Comparison of ENCODE assay signal across 34 cellular contexts in genomic region chr2:83994767-83995166, GRCh38.
DNase-seq lines count a peak whose midpoint lies in the region; ATAC-seq, FAIRE-seq and TF ChIP-seq lines count a peak whose summit lies in the region.
"Had no signal": no experiment of that assay in that cellular context is flagged by ENCODE, and none has a peak within 500 bp of the region (broad histone marks: within the 10 kb centered on the region; RNA-seq: fewer than 3 reads in every experiment).

No MANE protein-coding gene starts in this region.

- TF ChIP-seq CTCF in K562 (IDR thresholded peaks at IDR 0.05 in 2 of 3, conservative IDR thresholded peaks at IDR 0.05 in 1 of 3; ENCODE audit: insufficient read depth in 2 of 3, low read depth in 1 of 3, low read length in 3 of 3) (no peak), glutamatergic neuron (IDR thresholded peaks at IDR 0.05; ENCODE audit: partially characterized antibody, unreplicated experiment) (no peak), neural cell (IDR thresholded peaks at IDR 0.05; ENCODE audit: poor library complexity, severe bottlenecking) (no peak)

- H3K9me1 ChIP-seq in K562 (ENCODE audit: control insufficient read depth, insufficient read depth, low read length), result no peaks in the 10 kb centered on the region

- no peaks in the 10 kb centered on the region for H3K27me3 Mint-ChIP-seq in glutamatergic neuron (ENCODE audit: unreplicated experiment)
- H3K27me3 Mint-ChIP-seq: B cell had no signal

- H3K27me3 ChIP-seq in K562 (ENCODE audit: control insufficient read depth in 2 of 2, insufficient read depth in 2 of 2, low read length in 2 of 2) (no peaks in the 10 kb centered on the region), neural cell (ENCODE audit: insufficient read depth, low read depth, low read length) (no peaks in the 10 kb centered on the region)
- H3K27me3 ChIP-seq: BE2C; BLaER1; BLaER1 treated with 17β-estradiol and CSF1 and Interleukin-3, amounts not matched to agents 10 nM and 100 nM had no signal

- ATAC-seq in K562 (no peak; the same call in 2 of the 3 replicates), GM21786 (IDR thresholded peaks at IDR 0.05; ENCODE audit: unreplicated experiment) (no peak), GM18868 (IDR thresholded peaks at IDR 0.05; ENCODE audit: unreplicated experiment) (no peak)
- ATAC-seq: A549; CD8-positive, alpha-beta T cell had no signal

- TF ChIP-seq EP300 in K562 (IDR thresholded peaks at IDR 0.05; ENCODE audit: low read length) (no peak), neural cell (conservative IDR thresholded peaks at IDR 0.05; ENCODE audit: poor library complexity, severe bottlenecking) (peak; percentile 91)

- no TSS peak for BruUV-seq in K562 (replicated peaks; lab: Mats Ljungman, UMichigan)

- H3K4me2 ChIP-seq in K562 (ENCODE audit: insufficient read depth, low read length), result no peak overlapping the region
- no peak overlapping the region for H3K4me2 ChIP-seq in neural cell (ENCODE audit: low read length)
- H3K4me2 ChIP-seq: A549; BLaER1; BLaER1 treated with 17β-estradiol and CSF1 and Interleukin-3, amounts not matched to agents 10 nM and 100 nM had no signal

- TF ChIP-seq RAD21 in K562 (CRISPR knock-in tag; conservative IDR thresholded peaks at IDR 0.05 in 1 of 2, IDR thresholded peaks at IDR 0.05 in 1 of 2) (no peak), neural cell (conservative IDR thresholded peaks at IDR 0.05) (no peak)

- H3K4me3 ChIP-seq in K562 (no peak overlapping the region), neural cell (ENCODE audit: low read length) (no peak overlapping the region)
- H3K4me3 ChIP-seq: A549; BLaER1; BLaER1 treated with 17β-estradiol and CSF1 and Interleukin-3, amounts not matched to agents 10 nM and 100 nM had no signal

- no peak for TF ChIP-seq POLR2A in K562 (conservative IDR thresholded peaks at IDR 0.05)

- POLR2A ChIA-PET in K562 (lab: Yijun Ruan, JAX), result no interaction called here

- H3K9me3 ChIP-seq in K562 (replicated peaks; ENCODE audit: control insufficient read depth, insufficient read depth, low read depth, low read length) (no peaks in the 10 kb centered on the region), neural cell (ENCODE audit: low read length) (no peaks in the 10 kb centered on the region)
- H3K9me3 ChIP-seq: BE2C, BLaER1, Caco-2 had no signal

- FAIRE-seq in K562 (lab: Jason Lieb, UNC), result no peak
- FAIRE-seq: A204.1, A549, D721Med had no signal

- H3F3A ChIP-seq in neural cell (ENCODE audit: insufficient read depth, low read length, poor library complexity, severe bottlenecking), result no peaks in the 10 kb centered on the region

- H3K4me3 Mint-ChIP-seq in glutamatergic neuron (ENCODE audit: unreplicated experiment), result no peak overlapping the region
- H3K4me3 Mint-ChIP-seq: B cell; CD14-positive monocyte; CD4-positive, alpha-beta memory T cell; CD4-positive, alpha-beta T cell; CD4-positive, CD25-positive, alpha-beta regulatory T cell; CD8-positive, alpha-beta memory T cell; CD8-positive, alpha-beta T cell had no signal

- peak overlapping the region; percentile 28 for H3K27ac Mint-ChIP-seq in glutamatergic neuron (ENCODE audit: unreplicated experiment)
- H3K27ac Mint-ChIP-seq: B cell; CD14-positive monocyte; CD4-positive, alpha-beta memory T cell; CD4-positive, alpha-beta T cell; CD4-positive, CD25-positive, alpha-beta regulatory T cell; CD8-positive, alpha-beta memory T cell; CD8-positive, alpha-beta T cell had no signal

- H3K9ac ChIP-seq in K562 (ENCODE audit: insufficient read depth in 1 of 2, low read depth in 2 of 2, low read length in 2 of 2) (no peak overlapping the region), neural cell (ENCODE audit: low read length) (no peak overlapping the region)
- H3K9ac ChIP-seq: BLaER1; BLaER1 treated with 17β-estradiol and CSF1 and Interleukin-3, amounts not matched to agents 10 nM and 100 nM had no signal

- intact Hi-C loops in K562 (cut with micrococcal nuclease), result no loop called here

- H3K4me1 Mint-ChIP-seq in glutamatergic neuron (ENCODE audit: low read depth, unreplicated experiment), result no peaks in the 10 kb centered on the region
- H3K4me1 Mint-ChIP-seq: B cell; CD14-positive monocyte; CD4-positive, alpha-beta memory T cell; CD4-positive, CD25-positive, alpha-beta regulatory T cell; CD8-positive, alpha-beta memory T cell had no signal

- in situ Hi-C loops in K562 (cut with MboI), result no loop called here

- H3K9me3 Mint-ChIP-seq in glutamatergic neuron (ENCODE audit: unreplicated experiment), result no peaks in the 10 kb centered on the region

- H3K27ac ChIP-seq in K562 (ENCODE audit: extremely low read depth, low read depth, low read length), result no peak overlapping the region
- no peak overlapping the region for H3K27ac ChIP-seq in neural cell (ENCODE audit: low read length)
- H3K27ac ChIP-seq: 22Rv1; A549; BLaER1; BLaER1 treated with 17β-estradiol and CSF1 and Interleukin-3, amounts not matched to agents 10 nM and 100 nM; C4-2B had no signal

- CTCF ChIA-PET in K562 (lab: Yijun Ruan, JAX; ENCODE audit: low intra/inter-chr PET ratio), result no interaction called here

- H3K79me2 ChIP-seq in K562 (ENCODE audit: control insufficient read depth, insufficient read depth, low read length) (no peaks in the 10 kb centered on the region), neural cell (replicated peaks; ENCODE audit: insufficient read depth, low read length) (no peaks in the 10 kb centered on the region)

- no peaks in the 10 kb centered on the region for H4K20me1 ChIP-seq in K562 (replicated peaks; ENCODE audit: control insufficient read depth, insufficient read depth, low read length)
- no peaks in the 10 kb centered on the region for H4K20me1 ChIP-seq in neural cell (ENCODE audit: insufficient read depth)
- H4K20me1 ChIP-seq: BLaER1; BLaER1 treated with 17β-estradiol and CSF1 and Interleukin-3, amounts not matched to agents 10 nM and 100 nM had no signal

- H2AFZ ChIP-seq in K562 (ENCODE audit: low read depth, low read length), result peak overlapping the region; percentile 52
- H2AFZ ChIP-seq in neural cell (ENCODE audit: low read depth, low read length), result no peak overlapping the region

- 29% methylated on average over 2 of the region's 2 CpGs for WGBS in K562 (ENCODE audit: insufficient coverage, low coverage, missing lambda C conversion rate)

- DNase-seq in K562 (ENCODE audit: extremely low read depth in 1 of 4, low spot score in 3 of 4) (no peak), glutamatergic neuron (no peak)
- no peak for DNase-seq in activated CD4-positive, alpha-beta T cell treated with anti-CD3 and anti-CD28 coated beads for 4 hours
- DNase-seq: 8988T; AML-193; BE2C; C1 segment of cervical spinal cord; Caco-2; Calu3; CD4-positive, alpha-beta memory T cell; CD4-positive, alpha-beta T cell; CD4-positive, CD25-positive, alpha-beta regulatory T cell; CD8-positive, alpha-beta memory T cell; CD8-positive, alpha-beta T cell; COR-L47; DMS 273 treated with DMSO at 0.1 percent for 48 hours; DMS153; DMS53; DMS79; DMS79 treated with DMSO at 0.1 percent for 48 hours; DND-41; EL had no signal

- H3K9me2 ChIP-seq in neural cell (ENCODE audit: insufficient read depth, low read length), result no peaks in the 10 kb centered on the region

- H3K36me3 Mint-ChIP-seq in glutamatergic neuron (ENCODE audit: unreplicated experiment), result no peaks in the 10 kb centered on the region
- H3K36me3 Mint-ChIP-seq: CD14-positive monocyte; CD4-positive, alpha-beta memory T cell; CD4-positive, CD25-positive, alpha-beta regulatory T cell; CD8-positive, alpha-beta memory T cell; CD8-positive, alpha-beta T cell had no signal

- H3K4me1 ChIP-seq in K562 (replicated peaks in 1 of 2; ENCODE audit: control insufficient read depth in 2 of 2, insufficient read depth in 2 of 2, low read length in 2 of 2), result peaks cover 0 to 10% of the 10 kb centered on the region in 2 experiments; a peak in 2 of 5 replicates
- H3K4me1 ChIP-seq: A549; BE2C; BLaER1; BLaER1 treated with 17β-estradiol and CSF1 and Interleukin-3, amounts not matched to agents 10 nM and 100 nM had no signal

- H3K36me3 ChIP-seq in K562 (ENCODE audit: control insufficient read depth, insufficient read depth, low read length), result no peaks in the 10 kb centered on the region
- H3K36me3 ChIP-seq in neural cell (ENCODE audit: insufficient read depth, low read length), result no peaks in the 10 kb centered on the region
- H3K36me3 ChIP-seq: BE2C; BLaER1; BLaER1 treated with 17β-estradiol and CSF1 and Interleukin-3, amounts not matched to agents 10 nM and 100 nM had no signal

TF ChIP-seq in K562, 482 proteins besides CTCF, POLR2A, EP300 and RAD21 (continues in another document):
- peak; percentile 39 for TF ChIP-seq MEIS2 (IDR thresholded peaks at IDR 0.05; ENCODE audit: partially characterized antibody)
- TF ChIP-seq, protein P1, sequence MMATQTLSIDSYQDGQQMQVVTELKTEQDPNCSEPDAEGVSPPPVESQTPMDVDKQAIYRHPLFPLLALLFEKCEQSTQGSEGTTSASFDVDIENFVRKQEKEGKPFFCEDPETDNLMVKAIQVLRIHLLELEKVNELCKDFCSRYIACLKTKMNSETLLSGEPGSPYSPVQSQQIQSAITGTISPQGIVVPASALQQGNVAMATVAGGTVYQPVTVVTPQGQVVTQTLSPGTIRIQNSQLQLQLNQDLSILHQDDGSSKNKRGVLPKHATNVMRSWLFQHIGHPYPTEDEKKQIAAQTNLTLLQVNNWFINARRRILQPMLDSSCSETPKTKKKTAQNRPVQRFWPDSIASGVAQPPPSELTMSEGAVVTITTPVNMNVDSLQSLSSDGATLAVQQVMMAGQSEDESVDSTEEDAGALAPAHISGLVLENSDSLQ (IDR thresholded peaks at IDR 0.05), result peak; percentile 11; the same call in 1 of the 2 replicates

TF ChIP-seq in neural cell, 6 proteins besides CTCF, POLR2A, EP300 and RAD21 (continues in another document):
- no peak for TF ChIP-seq SMC3 (conservative IDR thresholded peaks at IDR 0.05; ENCODE audit: poor library complexity)
